In genomic region chr16:87839542-87840461, GRCh38 we compare ENCODE assay signal across 1 cellular context.
TF ChIP-seq lines count a peak whose summit lies in the region.

No MANE protein-coding gene starts in this region.

TF ChIP-seq in GM23338, 12 proteins besides CTCF, POLR2A, EP300 and RAD21 (continued from another document):
- TF ChIP-seq ZNF462 (CRISPR knock-in tag; IDR thresholded peaks at IDR 0.05), result no peak
- no peak for TF ChIP-seq CREB1 (CRISPR knock-in tag; IDR thresholded peaks at IDR 0.05; ENCODE audit: low read depth)
- TF ChIP-seq REST (IDR thresholded peaks at IDR 0.05; ENCODE audit: unreplicated experiment), result no peak
- TF ChIP-seq ZNF331 (CRISPR knock-in tag; IDR thresholded peaks at IDR 0.05; ENCODE audit: low read depth), result no peak
- TF ChIP-seq NANOG (IDR thresholded peaks at IDR 0.05; ENCODE audit: borderline replicate concordance), result no peak
- no peak for TF ChIP-seq JUNB (IDR thresholded peaks at IDR 0.05; ENCODE audit: unreplicated experiment)
- TF ChIP-seq ZNF114 (CRISPR knock-in tag; IDR thresholded peaks at IDR 0.05), result no peak
- no peak for TF ChIP-seq EZH2phosphoT487 (IDR thresholded peaks at IDR 0.05; ENCODE audit: unreplicated experiment)
TF ChIP-seq in GM23338: peak in this region for 0.
